Comparison of ENCODE assay signal across 1 cellular context in the genomic region with DNA sequence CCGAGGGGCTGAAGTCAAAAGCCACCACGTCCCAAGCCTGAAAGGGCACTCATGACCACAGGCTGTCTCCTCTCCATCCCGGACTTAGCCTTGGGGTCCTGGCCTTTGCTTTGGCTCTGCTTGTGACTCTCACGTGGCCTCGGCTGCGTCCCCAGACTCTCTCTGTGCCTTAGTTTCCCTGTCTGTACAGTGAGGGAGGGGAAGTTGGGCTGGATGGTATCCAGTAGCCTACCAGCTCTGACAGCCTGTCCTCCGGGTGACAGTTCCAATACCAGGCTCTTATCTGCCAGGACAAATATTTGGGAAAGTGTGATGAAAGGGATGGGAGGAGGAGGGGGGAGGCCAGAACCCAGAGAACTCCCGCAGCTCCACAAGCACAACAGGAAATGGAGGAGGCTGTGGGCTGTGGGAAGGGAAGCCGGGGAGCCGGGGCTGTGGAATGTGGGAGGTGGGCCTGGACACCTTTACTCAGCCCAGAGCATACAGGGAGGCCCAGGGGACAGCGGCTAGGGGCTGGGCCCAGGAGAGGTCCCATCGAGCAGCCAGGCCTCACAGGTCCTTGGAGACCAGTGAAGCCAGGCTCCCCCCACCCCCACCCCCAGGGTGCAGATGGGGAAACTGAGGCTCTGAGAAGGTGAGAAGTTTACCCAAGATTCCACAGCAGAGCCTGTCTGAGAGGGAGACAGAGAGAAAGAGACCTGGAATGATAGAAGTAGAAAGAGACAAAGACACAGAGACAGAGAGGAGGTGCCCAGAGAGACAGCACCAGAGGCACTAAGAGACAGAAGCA.
TF ChIP-seq lines count a peak whose summit lies in the region.

No MANE protein-coding gene starts in this region.

TF ChIP-seq in endothelial cell of umbilical vein, 7 proteins besides CTCF, POLR2A, EP300 and RAD21:
- TF ChIP-seq JUN (IDR thresholded peaks at IDR 0.05; ENCODE audit: borderline replicate concordance, insufficient read depth, insufficient read length, low read depth) (no peak), MYC (IDR thresholded peaks at IDR 0.05; ENCODE audit: low read depth, low read length) (no peak), EZH2 (IDR thresholded peaks at IDR 0.05; ENCODE audit: borderline replicate concordance, low read depth, low read length, severe bottlenecking) (no peak), FOS (IDR thresholded peaks at IDR 0.05; ENCODE audit: borderline replicate concordance, insufficient read depth, low read length) (no peak), GATA2 (IDR thresholded peaks at IDR 0.05; ENCODE audit: insufficient read depth, insufficient read length, low read depth, low read length) (no peak), POLR2AphosphoS5 (IDR thresholded peaks at IDR 0.05; ENCODE audit: insufficient read depth, low read depth, low read length) (no peak)
- TF ChIP-seq, protein P1, sequence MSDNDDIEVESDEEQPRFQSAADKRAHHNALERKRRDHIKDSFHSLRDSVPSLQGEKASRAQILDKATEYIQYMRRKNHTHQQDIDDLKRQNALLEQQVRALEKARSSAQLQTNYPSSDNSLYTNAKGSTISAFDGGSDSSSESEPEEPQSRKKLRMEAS (IDR thresholded peaks at IDR 0.05; ENCODE audit: insufficient read depth, insufficient read length): no peak
